In genomic region chr19:35474594-35474993, GRCh38 we compare ENCODE assay signal across 2 cellular contexts. TPM values are rescaled to one million over a fixed set of nuclear protein-coding genes. Genes with fewer than 3 reads are reported as not detected.
"Had no signal": no experiment of that assay in that cellular context is flagged by ENCODE, and none has a peak within 500 bp of the region (broad histone marks: within the 10 kb centered on the region; RNA-seq: fewer than 3 reads in every experiment).

No MANE protein-coding gene starts in this region.

RNA-seq across cellular contexts. Expression of gene KRTDAP, which starts 15.7 kb away (rescaled TPM):
- total RNA-seq: G401, GM12878 had no signal

RNA-seq across cellular contexts. Expression of gene FFAR2, which starts 26.5 kb away (rescaled TPM):
- total RNA-seq: G401 had no signal

RNA-seq across cellular contexts. Expression of gene SBSN, which starts 53.5 kb away (rescaled TPM):
- total RNA-seq: G401, GM12878 had no signal

RNA-seq across cellular contexts. Expression of gene GAPDHS, which starts 58.7 kb away (rescaled TPM):
- total RNA-seq: G401, GM12878 had no signal
